Comparison of ENCODE assay signal across 10 cellular contexts in genomic region chr12:56078427-56078826, GRCh38. TPM values are rescaled to one million over a fixed set of nuclear protein-coding genes. Genes with fewer than 3 reads are reported as not detected.
DNase-seq lines count a peak whose midpoint lies in the region; ATAC-seq and TF ChIP-seq lines count a peak whose summit lies in the region.
"Had no signal": no experiment of that assay in that cellular context is flagged by ENCODE, and none has a peak within 500 bp of the region (broad histone marks: within the 10 kb centered on the region; RNA-seq: fewer than 3 reads in every experiment).

No MANE protein-coding gene starts in this region.

- H3K4me1 ChIP-seq in PC-3 (ENCODE audit: insufficient read depth, low read length) (peaks cover 19% of the 10 kb centered on the region), endodermal cell (ENCODE audit: control insufficient read depth, insufficient read depth, low read length) (no peaks in the 10 kb centered on the region), neural progenitor cell (peaks cover 16% of the 10 kb centered on the region), aorta (ENCODE audit: control insufficient read depth in 1 of 2, insufficient read depth in 2 of 2, low read length in 2 of 2) (no peaks in the 10 kb centered on the region)

- H3K27me3 ChIP-seq in PC-3 (ENCODE audit: low read length) (no peaks in the 10 kb centered on the region), endodermal cell (ENCODE audit: control insufficient read depth, insufficient read depth, low read length, poor library complexity, severe bottlenecking) (no peaks in the 10 kb centered on the region), neural progenitor cell (peaks cover 25% of the 10 kb centered on the region), aorta (ENCODE audit: control insufficient read depth in 1 of 2, insufficient read depth in 2 of 2, low read length in 1 of 2) (no peaks in the 10 kb centered on the region)

- H3K4me3 Mint-ChIP-seq in CD14-positive monocyte (peak overlapping the region; percentile 84 to 93), endodermal cell (peak overlapping the region; percentile 81), neural progenitor cell (peak overlapping the region; percentile 83)

- H3K9ac ChIP-seq in PC-3 (ENCODE audit: low read length) (no peak overlapping the region), endodermal cell (ENCODE audit: extremely low read depth, low read length, poor library complexity, severe bottlenecking) (no peak overlapping the region), neural progenitor cell (no peak overlapping the region)

- ATAC-seq in PC-3 (no peak), HG02840 (IDR thresholded peaks at IDR 0.05; ENCODE audit: low FRiP score, unreplicated experiment) (no peak), aorta (ENCODE audit: low FRiP score) (no peak), GM21825 (IDR thresholded peaks at IDR 0.05; ENCODE audit: unreplicated experiment) (no peak)

- peaks cover 0 to 5% (median 0%) of the 10 kb centered on the region in 7 donors for H3K9me3 Mint-ChIP-seq in CD14-positive monocyte
- H3K9me3 Mint-ChIP-seq in endodermal cell, result peaks cover 7% of the 10 kb centered on the region
- H3K9me3 Mint-ChIP-seq in neural progenitor cell, result peaks cover 6% of the 10 kb centered on the region

- H3K27ac Mint-ChIP-seq in CD14-positive monocyte (no peak overlapping the region), endodermal cell (peak overlapping the region; percentile 95), neural progenitor cell (peak overlapping the region; percentile 66)

- DNase-seq in CD14-positive monocyte (ENCODE audit: low spot score), result no peak
- DNase-seq in PC-3, result no peak
- no peak for DNase-seq in endodermal cell
- DNase-seq in neural progenitor cell (ENCODE audit: low spot score), result no peak
- no peak for DNase-seq in aorta
- no peak for DNase-seq in stimulated activated CD4-positive, alpha-beta T cell treated with anti-CD3 and anti-CD28 coated beads, Interleukin-2, amount 100 ng/mL, for 48 hours
- DNase-seq: NCI-H2081 treated with DMSO at 0.1 percent for 48 hours had no signal

- CTCF ChIA-PET in PC-3 (lab: Charles Lee), result no interaction called here

- H3K36me3 Mint-ChIP-seq in CD14-positive monocyte (peaks cover 3 to 5% of the 10 kb centered on the region in 2 donors), endodermal cell (ENCODE audit: low read depth) (no peaks in the 10 kb centered on the region), neural progenitor cell (no peaks in the 10 kb centered on the region)

- H4K20me1 ChIP-seq in PC-3 (ENCODE audit: low read length) (no peaks in the 10 kb centered on the region), neural progenitor cell (ENCODE audit: low read depth) (no peaks in the 10 kb centered on the region)

- H3K4me2 ChIP-seq in PC-3 (ENCODE audit: low read length), result peak overlapping the region; percentile 93
- peak overlapping the region; percentile 98 for H3K4me2 ChIP-seq in neural progenitor cell

- H3K4me1 Mint-ChIP-seq in CD14-positive monocyte (peaks cover 19% of the 10 kb centered on the region), endodermal cell (peaks cover 16% of the 10 kb centered on the region), neural progenitor cell (peaks cover 8% of the 10 kb centered on the region)

- H3K9me3 ChIP-seq in PC-3 (ENCODE audit: low read length) (no peaks in the 10 kb centered on the region), endodermal cell (ENCODE audit: control insufficient read depth, low read length) (no peaks in the 10 kb centered on the region), neural progenitor cell (ENCODE audit: low read depth) (no peaks in the 10 kb centered on the region), aorta (ENCODE audit: control insufficient read depth, low read length) (no peaks in the 10 kb centered on the region)
- H3K9me3 ChIP-seq: SJSA1 had no signal

- H3K79me2 ChIP-seq in PC-3 (ENCODE audit: low read length) (peaks cover 27% of the 10 kb centered on the region), neural progenitor cell (ENCODE audit: low read depth) (no peaks in the 10 kb centered on the region)

- H3K36me3 ChIP-seq in PC-3 (ENCODE audit: low read depth, low read length) (no peaks in the 10 kb centered on the region), endodermal cell (ENCODE audit: control insufficient read depth, insufficient read depth, low read length) (no peaks in the 10 kb centered on the region), neural progenitor cell (no peaks in the 10 kb centered on the region), aorta (ENCODE audit: control insufficient read depth in 1 of 2, insufficient read depth in 2 of 2, low read length in 1 of 2) (no peaks in the 10 kb centered on the region)
- H3K36me3 ChIP-seq: SJSA1 had no signal

- H3K4me3 ChIP-seq in PC-3 (ENCODE audit: low read length) (peak overlapping the region; percentile 86), endodermal cell (ENCODE audit: low read length) (peak overlapping the region; percentile 95), neural progenitor cell (no peak overlapping the region), aorta (ENCODE audit: low read length in 2 of 2) (no peak overlapping the region)

- peaks cover 18 to 48% (median 41%) of the 10 kb centered on the region in 3 donors for H3K27me3 Mint-ChIP-seq in CD14-positive monocyte (ENCODE audit: low read depth in 3 of 3)
- no peaks in the 10 kb centered on the region for H3K27me3 Mint-ChIP-seq in endodermal cell (ENCODE audit: insufficient read depth)
- H3K27me3 Mint-ChIP-seq in neural progenitor cell (ENCODE audit: insufficient read depth, low read depth), result peaks cover 22% of the 10 kb centered on the region

- no TSS peak for BruUV-seq in PC-3 (replicated peaks; lab: Mats Ljungman, UMichigan)

- no peak overlapping the region for H3K27ac ChIP-seq in PC-3 (ENCODE audit: low read length)
- H3K27ac ChIP-seq in endodermal cell (ENCODE audit: low read depth, low read length), result no peak overlapping the region
- no peak overlapping the region for H3K27ac ChIP-seq in neural progenitor cell
- H3K27ac ChIP-seq in aorta (ENCODE audit: low read depth in 1 of 2, low read length in 2 of 2), result no peak overlapping the region
- H3K27ac ChIP-seq: SJSA1 had no signal

- intact Hi-C loops in CD14-positive monocyte (cut with micrococcal nuclease), result no loop called here
- intact Hi-C loops in PC-3 (cut with micrococcal nuclease), result loop anchor here (5.0 kb wide), 1 partner anchor 39 kb away; the partner anchor contains the start of genes RPL41 and ZC3H10
- intact Hi-C loops in aorta (cut with DNase I), result loop anchor here in 1 of 2 donors (2.0 kb wide), 1 partner anchor 24 kb away; no protein-coding TSS in a partner anchor

- WGBS in endodermal cell (ENCODE audit: insufficient coverage in 1 of 2, insufficient read length in 1 of 2), 2 experiments, result 100% methylated on average over 1 of the region's 1 CpG; no CpG with 5 or more reads in 1 of the 2 experiments
- 80 to 96% methylated on average over 1 of the region's 1 CpG for WGBS in aorta, 2 donors

- H3F3A ChIP-seq in PC-3 (ENCODE audit: low read length, unreplicated experiment), result no peaks in the 10 kb centered on the region
- H3F3A ChIP-seq in neural progenitor cell (ENCODE audit: low read depth), result peaks cover 27% of the 10 kb centered on the region

- POLR2A ChIA-PET in PC-3 (lab: Charles Lee; ENCODE audit: unreplicated experiment), result no interaction called here

- H2AFZ ChIP-seq in PC-3 (ENCODE audit: low read length) (peak overlapping the region; percentile 93), neural progenitor cell (replicated peaks) (no peak overlapping the region)

- TF ChIP-seq CTCF in CD14-positive monocyte (IDR thresholded peaks at IDR 0.05), result no peak
- TF ChIP-seq CTCF in PC-3 (conservative IDR thresholded peaks at IDR 0.05; ENCODE audit: low read depth, low read length), result no peak
- no peak for TF ChIP-seq CTCF in endodermal cell (conservative IDR thresholded peaks at IDR 0.05)
- no peak for TF ChIP-seq CTCF in neural progenitor cell (IDR thresholded peaks at IDR 0.05)

- no peaks in the 10 kb centered on the region for H3K9me2 ChIP-seq in PC-3 (replicated peaks; ENCODE audit: low read length)

RNA-seq across cellular contexts. Expression of gene ERBB3, which starts 1.5 kb away (rescaled TPM):
- polyA plus RNA-seq in CD14-positive monocyte, result not detected
- total RNA-seq in PC-3 (2014; rRNA removed), result 28.0 and 40.6 TPM in 2 replicates
- total RNA-seq in endodermal cell, result 10 to 100 TPM; 45.7 to 51.8 TPM
- polyA plus RNA-seq in endodermal cell (2013, experiment 1 of 2), result 41.7 TPM
- polyA plus RNA-seq in endodermal cell (2013, experiment 2 of 2), result 35.4 TPM
- total RNA-seq in neural progenitor cell (ENCODE audit: low replicate concordance), result 6.3 and 8.8 TPM in 2 replicates
- 1 to 10 TPM; 3.2 to 5.1 TPM for total RNA-seq in aorta
- 1 to 10 TPM in 1 of 2 donors, under 1 TPM in 1; 0.23 to 9.6 TPM for polyA plus RNA-seq in aorta
- total RNA-seq: SJSA1 had no signal

RNA-seq across cellular contexts. Expression of gene PA2G4, which starts 25.9 kb away (rescaled TPM):
- 10 to 100 TPM; 83.0 to 84.2 TPM for polyA plus RNA-seq in CD14-positive monocyte
- 391 and 406 TPM in 2 replicates for total RNA-seq in PC-3 (2014; rRNA removed)
- 100 to 1,000 TPM; 128 to 161 TPM for total RNA-seq in endodermal cell
- 155 TPM for polyA plus RNA-seq in endodermal cell (2013, experiment 1 of 2)
- 147 TPM for polyA plus RNA-seq in endodermal cell (2013, experiment 2 of 2)
- total RNA-seq in neural progenitor cell (ENCODE audit: low replicate concordance), result 168 and 242 TPM in 2 replicates
- 10 to 100 TPM; 59.9 to 63.5 TPM for total RNA-seq in aorta
- polyA plus RNA-seq in aorta, result 10 to 100 TPM; 79.6 to 80.8 TPM

RNA-seq across cellular contexts. Expression of gene RPS26, which starts 36.7 kb away (rescaled TPM):
- polyA plus RNA-seq in CD14-positive monocyte, result 100 to 1,000 TPM; 238 to 286 TPM
- 183 and 320 TPM in 2 replicates for total RNA-seq in PC-3 (2014; rRNA removed)
- 10 to 100 TPM; 35.8 to 58.6 TPM for total RNA-seq in endodermal cell
- 2,066 TPM for polyA plus RNA-seq in endodermal cell (2013, experiment 1 of 2)
- 1,971 TPM for polyA plus RNA-seq in endodermal cell (2013, experiment 2 of 2)
- total RNA-seq in neural progenitor cell (ENCODE audit: low replicate concordance), result 721 and 819 TPM in 2 replicates
- 10 to 100 TPM; 40.5 to 69.1 TPM for total RNA-seq in aorta
- 1,000 to 10,000 TPM in 1 of 2 donors, 100 to 1,000 TPM in 1; 973 to 1,454 TPM for polyA plus RNA-seq in aorta

RNA-seq across cellular contexts. Expression of gene RPL41, which starts 38.0 kb away (rescaled TPM):
- polyA plus RNA-seq in CD14-positive monocyte (1,000 to 10,000 TPM; 2,986 to 3,308 TPM), aorta (1,000 to 10,000 TPM; 5,850 to 7,278 TPM)
- total RNA-seq in PC-3 (2014; rRNA removed) (3,106 and 3,551 TPM in 2 replicates), endodermal cell (1,000 to 10,000 TPM; 4,305 to 4,379 TPM), neural progenitor cell (ENCODE audit: low replicate concordance) (3,372 and 3,805 TPM in 2 replicates), aorta (1,000 to 10,000 TPM; 2,225 to 2,370 TPM)
- polyA plus RNA-seq in endodermal cell (2013, experiment 1 of 2), result 4,554 TPM
- polyA plus RNA-seq in endodermal cell (2013, experiment 2 of 2), result 4,086 TPM

RNA-seq across cellular contexts. Expression of gene ZC3H10, which starts 39.6 kb away (rescaled TPM):
- polyA plus RNA-seq in CD14-positive monocyte, result 1 to 10 TPM; 1.7 to 1.8 TPM
- 4.8 and 5.6 TPM in 2 replicates for total RNA-seq in PC-3 (2014; rRNA removed)
- 1 to 10 TPM; 7.9 to 9.1 TPM for total RNA-seq in endodermal cell
- polyA plus RNA-seq in endodermal cell (2013, experiment 1 of 2), result 6.1 TPM
- 4.3 TPM for polyA plus RNA-seq in endodermal cell (2013, experiment 2 of 2)
- 10.3 and 10.8 TPM in 2 replicates for total RNA-seq in neural progenitor cell (ENCODE audit: low replicate concordance)
- 1 to 10 TPM; 8.9 to 9.6 TPM for total RNA-seq in aorta
- polyA plus RNA-seq in aorta, result 1 to 10 TPM; 1.8 to 3.1 TPM

Comparison
In these comparisons a context has a peak if more than half of its experiments do, and no peak if none do; other contexts are left out.
1. H3K27ac Mint-ChIP-seq: peak in endodermal cell (single experiment) and neural progenitor cell (single experiment); none in CD14-positive monocyte (0 of 7).
2. H3K4me3 ChIP-seq: peak in PC-3 (single experiment) and endodermal cell (single experiment); none in neural progenitor cell (single experiment) and aorta (0 of 2).
3. Peak in every context shown above with its lines, with median percentiles within 50 percentile points of each other: H3K4me3 Mint-ChIP-seq.